Comparison of ENCODE assay signal across 25 cellular contexts in the genomic region with DNA sequence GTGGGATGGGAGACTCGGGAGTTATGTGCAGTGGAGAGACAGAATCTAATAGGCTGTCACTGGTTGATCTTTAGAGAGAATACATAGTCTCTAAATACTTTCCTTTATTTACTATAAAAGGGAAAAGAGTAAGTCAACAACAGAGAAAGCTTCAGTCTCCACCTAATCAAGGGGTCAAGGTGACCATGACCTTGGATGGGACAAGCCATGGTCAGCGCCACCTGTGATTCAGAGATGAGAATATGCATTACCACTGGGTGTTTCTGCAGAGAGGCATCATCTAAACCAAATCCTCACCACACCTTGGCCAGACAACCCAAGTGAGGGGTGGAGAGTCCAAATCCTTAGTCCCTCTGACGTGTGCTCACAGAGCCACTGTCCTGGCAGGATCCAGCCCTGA. TPM values are rescaled to one million over a fixed set of nuclear protein-coding genes. Genes with fewer than 3 reads are reported as not detected.
"Had no signal": no experiment of that assay in that cellular context is flagged by ENCODE, and none has a peak within 500 bp of the region (broad histone marks: within the 10 kb centered on the region; RNA-seq: fewer than 3 reads in every experiment).

No MANE protein-coding gene starts in this region.

- H3K27ac Mint-ChIP-seq: activated B cell treated with CpG ODN at 0.5 μM for 24 hours; activated CD4-positive, alpha-beta memory T cell treated with anti-CD3 and anti-CD28 coated beads for 36 hours; activated CD4-positive, alpha-beta T cell treated with anti-CD3 and anti-CD28 coated beads, Interleukin-2, amount 10 ng/mL, durations not matched to agents 7 days and 5 days; activated naive CD4-positive, alpha-beta T cell treated with anti-CD3 and anti-CD28 coated beads for 36 hours; activated naive CD8-positive, alpha-beta T cell; activated T-helper 17 cell treated with anti-CD3 and anti-CD28 coated beads, Interleukin-2, amount 50 U/mL, for 72 hours; brain; T-helper 17 cell had no signal

- H3K36me3 Mint-ChIP-seq: activated CD4-positive, alpha-beta memory T cell treated with anti-CD3 and anti-CD28 coated beads for 36 hours; activated naive CD8-positive, alpha-beta T cell; brain had no signal

- H3K9me3 Mint-ChIP-seq: activated B cell treated with CpG ODN at 0.5 μM for 24 hours; activated CD4-positive, alpha-beta memory T cell treated with anti-CD3 and anti-CD28 coated beads for 36 hours; activated CD4-positive, alpha-beta T cell treated with anti-CD3 and anti-CD28 coated beads, Interleukin-2, amount 10 ng/mL, durations not matched to agents 7 days and 5 days; activated naive CD4-positive, alpha-beta T cell treated with anti-CD3 and anti-CD28 coated beads for 36 hours had no signal

- H3K4me3 ChIP-seq: K562 had no signal

- H3K4me3 Mint-ChIP-seq: activated B cell treated with CpG ODN at 0.5 μM for 24 hours; activated CD4-positive, alpha-beta memory T cell treated with anti-CD3 and anti-CD28 coated beads for 36 hours; activated CD4-positive, alpha-beta T cell treated with anti-CD3 and anti-CD28 coated beads, Interleukin-2, amount 10 ng/mL, durations not matched to agents 7 days and 5 days; activated naive CD4-positive, alpha-beta T cell treated with anti-CD3 and anti-CD28 coated beads for 36 hours; activated naive CD8-positive, alpha-beta T cell; activated T-helper 17 cell treated with anti-CD3 and anti-CD28 coated beads, Interleukin-2, amount 50 U/mL, for 72 hours; brain had no signal

- FAIRE-seq: astrocyte, K562, TTC549 had no signal

- H3K4me1 Mint-ChIP-seq: activated CD4-positive, alpha-beta T cell treated with anti-CD3 and anti-CD28 coated beads, Interleukin-2, amount 10 ng/mL, durations not matched to agents 7 days and 5 days; activated T-helper 17 cell treated with anti-CD3 and anti-CD28 coated beads, Interleukin-2, amount 50 U/mL, for 72 hours; T-helper 17 cell had no signal

- H3K27me3 Mint-ChIP-seq: T-helper 17 cell had no signal

- ATAC-seq: activated T-helper 17 cell treated with anti-CD3 and anti-CD28 coated beads, Interleukin-2, amount 50 U/mL, for 72 hours; K562; PC-3; T-helper 17 cell had no signal

- DNase-seq: activated B cell treated with CpG ODN at 0.5 μM for 24 hours; activated CD4-positive, alpha-beta memory T cell treated with anti-CD3 and anti-CD28 coated beads for 36 hours; activated CD4-positive, alpha-beta T cell treated with anti-CD3 and anti-CD28 coated beads, Interleukin-2, amount 10 ng/mL, durations not matched to agents 7 days and 5 days; activated gamma-delta T cell; activated naive CD4-positive, alpha-beta T cell treated with anti-CD3 and anti-CD28 coated beads for 36 hours; activated T-cell treated with anti-CD3 and anti-CD28 coated beads for 4 hours; activated T-cell treated with anti-CD3 and anti-CD28 coated beads, Interleukin-2, amount 50 U/mL, for 48 hours; amygdala; Karpas-422; NCI-H1105 treated with DMSO at 0.1 percent for 48 hours; NCI-H1436 treated with DMSO at 0.1 percent for 48 hours; NCI-H187 treated with DMSO at 0.1 percent for 48 hours; NCI-H2081 treated with DMSO at 0.1 percent for 48 hours; NCI-H446; NCI-H524; PC-3; SHP77 treated with DMSO at 0.1 percent for 48 hours; T-helper 17 cell; T-helper 9 cell had no signal

RNA-seq across cellular contexts. Expression of gene TNS3, which starts 39.9 kb away (rescaled TPM):
- total RNA-seq: activated CD4-positive, alpha-beta T cell treated with anti-CD3 and anti-CD28 coated beads, Interleukin-2, amount 10 ng/mL, durations not matched to agents 7 days and 5 days had no signal
- polyA plus RNA-seq: K562 had no signal
